Comparison of ENCODE assay signal across 8 cellular contexts in the genomic region with DNA sequence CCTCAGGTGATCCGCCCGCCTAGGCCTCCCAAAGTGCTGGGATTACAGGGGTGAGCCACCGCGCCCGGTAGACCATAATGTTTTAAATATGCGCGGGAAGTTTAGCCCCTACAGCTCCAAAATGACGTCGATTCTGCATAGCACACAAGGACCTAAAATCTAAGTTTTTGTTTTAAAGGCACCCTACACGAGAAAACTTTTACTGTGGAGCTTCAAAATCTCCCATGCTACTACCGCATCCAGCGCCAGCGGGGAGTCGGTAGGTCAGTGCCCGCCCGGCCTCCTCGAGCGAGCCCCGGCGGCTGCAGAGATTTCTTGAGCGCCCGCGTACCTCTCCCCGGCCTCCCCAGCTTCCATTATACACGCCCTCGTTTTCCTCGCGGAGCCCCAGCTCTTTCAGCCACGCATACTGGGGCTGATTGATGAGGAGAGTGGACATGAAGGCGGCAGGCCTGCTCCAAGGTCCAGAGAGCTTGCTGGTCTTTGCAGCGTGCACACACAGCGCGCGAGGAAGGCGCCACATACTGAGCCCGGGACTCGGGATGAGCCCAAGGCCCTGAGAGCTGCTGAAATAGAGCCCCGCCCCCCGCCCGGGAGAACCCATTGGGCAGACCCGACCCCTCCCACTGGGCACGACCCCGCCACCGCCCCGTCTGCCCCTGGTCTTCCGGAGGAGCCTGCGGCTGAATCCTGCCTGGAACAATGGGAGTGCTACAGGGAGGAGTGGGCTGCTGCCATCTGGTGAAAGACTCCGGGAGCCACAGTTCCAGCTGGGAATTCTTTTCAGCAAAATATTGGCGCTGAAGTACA. TPM values are rescaled to one million over a fixed set of nuclear protein-coding genes. Genes with fewer than 3 reads are reported as not detected.
DNase-seq lines count a peak whose midpoint lies in the region; ATAC-seq, FAIRE-seq and TF ChIP-seq lines count a peak whose summit lies in the region.

A gene (minus strand): TSS at position 544 of the 810 bp plus-strand sequence. CDS start 21 bp downstream, at position 523.

- peak within 1 kb of the TSS; percentile 78 for H3K4me2 ChIP-seq in endothelial cell of umbilical vein (ENCODE audit: insufficient read depth, low read length)
- peak within 1 kb of the TSS; percentile 84 for H3K4me2 ChIP-seq in mesenchymal stem cell (ENCODE audit: low read length, poor library complexity, severe bottlenecking)

- intact Hi-C loops in endothelial cell of umbilical vein (cut with micrococcal nuclease) = loop anchor here (1.0 kb wide), 4 partner anchors 51 to 256 kb away; a partner anchor contains a TSS

- H2AFZ ChIP-seq in endothelial cell of umbilical vein (ENCODE audit: low read depth, low read length) (peak within 1 kb of the TSS; percentile 88), mesenchymal stem cell (ENCODE audit: low read depth, low read length) (peak within 1 kb of the TSS; percentile 96)

- dilution Hi-C loops in endothelial cell of umbilical vein (cut with MboI; ENCODE audit: extremely low pct_ligation_motif_present, low sequenced_read_pairs) = no loop called here

- TSS peak; percentile 35 for BruUV-seq in endothelial cell of umbilical vein (replicated peaks; lab: Mats Ljungman, UMichigan)

- under 1% methylated on average over 40 of the region's 49 CpGs for WGBS in mesenchymal stem cell

- H4K20me1 ChIP-seq in endothelial cell of umbilical vein (replicated peaks; ENCODE audit: control insufficient read depth, extremely low read depth, insufficient read depth, low read length) = no peaks in the 10 kb centered on the region

- peak within 1 kb of the TSS; percentile 58 to 82 for H3K4ac ChIP-seq in mesenchymal stem cell (ENCODE audit: low read depth in 1 of 2, low read length in 2 of 2)

- peak within 1 kb of the TSS; percentile 59 for H3K9ac ChIP-seq in endothelial cell of umbilical vein (replicated peaks; ENCODE audit: extremely low read depth, insufficient read depth, low read length)
- peak within 1 kb of the TSS; percentile 87 for H3K9ac ChIP-seq in mesenchymal stem cell (ENCODE audit: low read length)

- H3K36me3 ChIP-seq in endothelial cell of umbilical vein (ENCODE audit: control insufficient read depth in 2 of 2, extremely low read depth in 1 of 2, insufficient read depth in 2 of 2, low read length in 2 of 2) (no peaks in the 10 kb centered on the region), mesenchymal stem cell (ENCODE audit: control insufficient read depth in 1 of 2, insufficient read depth in 2 of 2, low read depth in 1 of 2, low read length in 2 of 2) (peaks cover 13 to 15% of the 10 kb centered on the region in 2 experiments)

- H2BK12ac ChIP-seq in mesenchymal stem cell (ENCODE audit: low read length in 2 of 2) = peak within 1 kb of the TSS in 1 of 2 experiments; percentile 95

- FAIRE-seq in GM18507 (lab: Jason Lieb, UNC) (no peak), endothelial cell of umbilical vein (lab: Jason Lieb, UNC) (peak; percentile 92)

- H2AK5ac ChIP-seq in mesenchymal stem cell (ENCODE audit: low read length, severe bottlenecking) = no peak within 1 kb of the TSS

- peak; percentile 58 to 65 for TF ChIP-seq CTCF in endothelial cell of umbilical vein (IDR thresholded peaks at IDR 0.05; ENCODE audit: extremely low read depth in 1 of 2, insufficient read depth in 1 of 2, low read depth in 1 of 2, low read length in 2 of 2)

- CTCF ChIA-PET in endothelial cell of umbilical vein (lab: Charles Lee) = interaction anchor here (0.8 to 2.0 kb wide), 25 partner anchors 9 to 256 kb away, joined by 3 to 18 read pairs (median 5); a partner anchor contains a TSS

- ATAC-seq in HG02981 (IDR thresholded peaks at IDR 0.05; ENCODE audit: unreplicated experiment) = peak; percentile 82

- peaks cover 17% of the 10 kb centered on the region for H3K79me1 ChIP-seq in mesenchymal stem cell (replicated peaks; ENCODE audit: low read length, poor library complexity, severe bottlenecking)

- peak within 1 kb of the TSS; percentile 91 to 96 for H3K18ac ChIP-seq in mesenchymal stem cell (ENCODE audit: low read depth in 1 of 2, low read length in 2 of 2)

- H3K9me3 ChIP-seq in endothelial cell of umbilical vein (replicated peaks; ENCODE audit: control insufficient read depth, insufficient read depth, low read length) = no peaks in the 10 kb centered on the region
- no peaks in the 10 kb centered on the region for H3K9me3 ChIP-seq in mesenchymal stem cell (ENCODE audit: control insufficient read depth, low read length)

- peak within 1 kb of the TSS; percentile 66 for H4K91ac ChIP-seq in mesenchymal stem cell (ENCODE audit: low read length)

- peak within 1 kb of the TSS in 1 of 2 experiments; percentile 92 for H3K14ac ChIP-seq in mesenchymal stem cell (ENCODE audit: low read length in 2 of 2)

- H3K23ac ChIP-seq in mesenchymal stem cell (ENCODE audit: low read length in 2 of 2) = peak within 1 kb of the TSS in 1 of 2 experiments; percentile 83

- H3K4me3 ChIP-seq in endothelial cell of umbilical vein (replicated peaks in 1 of 3; ENCODE audit: insufficient read depth in 1 of 3, low read depth in 1 of 3, low read length in 3 of 3) = peak within 1 kb of the TSS; percentile 49 to 60 (median 58)
- peak within 1 kb of the TSS; percentile 82 to 86 for H3K4me3 ChIP-seq in mesenchymal stem cell (ENCODE audit: insufficient read depth in 1 of 2, low read depth in 1 of 2, low read length in 2 of 2)

- TF ChIP-seq POLR2A in endothelial cell of umbilical vein (IDR thresholded peaks at IDR 0.05; ENCODE audit: low read depth, low read length) = peak; percentile 94

- H3K4me1 ChIP-seq in endothelial cell of umbilical vein (ENCODE audit: control insufficient read depth, extremely low read depth, insufficient read depth, low read length) = peaks cover 27% of the 10 kb centered on the region
- peaks cover 11% of the 10 kb centered on the region for H3K4me1 ChIP-seq in mesenchymal stem cell (ENCODE audit: control insufficient read depth, insufficient read depth, low read depth, low read length)

- H3K9me1 ChIP-seq in endothelial cell of umbilical vein (replicated peaks; ENCODE audit: control insufficient read depth, extremely low read depth, insufficient read depth, low read length) = no peaks in the 10 kb centered on the region

- DNase-seq in 8988T = peak; percentile 92
- peak; percentile 22 for DNase-seq in GM18507 (ENCODE audit: extremely low spot score, insufficient read length, low read depth)
- DNase-seq in NCI-H510A (lab: John Stamatoyannopoulos, UW) = peak; percentile 83
- peak; percentile 42 for DNase-seq in activated CD8-positive, alpha-beta memory T cell treated with anti-CD3 and anti-CD28 coated beads, Interleukin-2, amount 50 U/mL, for 4 hours
- peak; percentile 96 for DNase-seq in endothelial cell of umbilical vein (ENCODE audit: low read depth, low spot score)
- DNase-seq in mesenchymal stem cell = peak; percentile 94
- peak; percentile 4 for DNase-seq in stimulated activated CD8-positive, alpha-beta memory T cell treated with anti-CD3 and anti-CD28 coated beads, Interleukin-12 subunit alpha, Interleukin-12 subunit beta, amount 100 ng/mL, for 1 hour (ENCODE audit: low read depth)

- H2BK120ac ChIP-seq in mesenchymal stem cell (ENCODE audit: low read depth, low read length) = peak within 1 kb of the TSS; percentile 90

- peak within 1 kb of the TSS; percentile 68 for H3K27ac ChIP-seq in endothelial cell of umbilical vein (ENCODE audit: insufficient read depth, low read depth, low read length)
- peak within 1 kb of the TSS; percentile 96 for H3K27ac ChIP-seq in mesenchymal stem cell (ENCODE audit: low read length, poor library complexity, severe bottlenecking)

- H2BK5ac ChIP-seq in mesenchymal stem cell (ENCODE audit: low read depth, low read length, poor library complexity, severe bottlenecking) = peak within 1 kb of the TSS; percentile 79

- peak within 1 kb of the TSS; percentile 48 for H2BK15ac ChIP-seq in mesenchymal stem cell (ENCODE audit: low read depth, poor library complexity, severe bottlenecking)

- POLR2A ChIA-PET in endothelial cell of umbilical vein (lab: Charles Lee) = interaction anchor here (0.7 kb wide), 2 partner anchors 14 to 45 kb away, joined by 3 to 5 read pairs; no protein-coding TSS in a partner anchor

- peaks cover 2% of the 10 kb centered on the region for H3K79me2 ChIP-seq in endothelial cell of umbilical vein (ENCODE audit: control insufficient read depth, insufficient read depth, low read length)

- H4K8ac ChIP-seq in mesenchymal stem cell (ENCODE audit: low read length) = peak within 1 kb of the TSS; percentile 80

- H3K27me3 ChIP-seq in endothelial cell of umbilical vein (ENCODE audit: control insufficient read depth in 2 of 2, insufficient read depth in 2 of 2, low read length in 2 of 2) (no peaks in the 10 kb centered on the region), mesenchymal stem cell (ENCODE audit: control insufficient read depth in 1 of 2, insufficient read depth in 1 of 2, low read length in 2 of 2) (no peaks in the 10 kb centered on the region)

TF ChIP-seq in endothelial cell of umbilical vein, 7 proteins besides CTCF, POLR2A, EP300 and RAD21:
- TF ChIP-seq FOS (IDR thresholded peaks at IDR 0.05; ENCODE audit: borderline replicate concordance, insufficient read depth, low read length) (no peak), GATA2 (IDR thresholded peaks at IDR 0.05; ENCODE audit: insufficient read depth, insufficient read length, low read depth, low read length) (no peak), JUN (IDR thresholded peaks at IDR 0.05; ENCODE audit: borderline replicate concordance, insufficient read depth, insufficient read length, low read depth) (no peak), POLR2AphosphoS5 (IDR thresholded peaks at IDR 0.05; ENCODE audit: insufficient read depth, low read depth, low read length) (peak; percentile 67), EZH2 (IDR thresholded peaks at IDR 0.05; ENCODE audit: borderline replicate concordance, low read depth, low read length, severe bottlenecking) (no peak)
- TF ChIP-seq, protein P1, sequence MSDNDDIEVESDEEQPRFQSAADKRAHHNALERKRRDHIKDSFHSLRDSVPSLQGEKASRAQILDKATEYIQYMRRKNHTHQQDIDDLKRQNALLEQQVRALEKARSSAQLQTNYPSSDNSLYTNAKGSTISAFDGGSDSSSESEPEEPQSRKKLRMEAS (IDR thresholded peaks at IDR 0.05; ENCODE audit: insufficient read depth, insufficient read length) = no peak

RNA-seq across cellular contexts. Expression of the gene that starts here (rescaled TPM):
- total RNA-seq in endothelial cell of umbilical vein = 75.7 and 103 TPM in 2 replicates
- 30.1 and 43.6 TPM in 2 replicates for polyA plus RNA-seq in endothelial cell of umbilical vein
- polyA plus RNA-seq in endothelial cell of umbilical vein (2011; cell fraction: cytosol; rRNA removed) = 62.3 and 63.8 TPM in 2 replicates
- 51.9 and 72.1 TPM in 2 replicates for polyA plus RNA-seq in endothelial cell of umbilical vein (2011; cell fraction: nucleus; rRNA removed)
- 115 and 118 TPM in 2 replicates for polyA plus RNA-seq in endothelial cell of umbilical vein (2012)
- polyA minus RNA-seq in endothelial cell of umbilical vein = 79.1 and 82.5 TPM in 2 replicates
- polyA minus RNA-seq in endothelial cell of umbilical vein (2011; cell fraction: cytosol; rRNA and poly(A)+ RNA removed) = 30.6 TPM
- 38.9 and 44.6 TPM in 2 replicates for polyA minus RNA-seq in endothelial cell of umbilical vein (2011; cell fraction: nucleus; rRNA and poly(A)+ RNA removed)
- 60.3 TPM for polyA plus RNA-seq in mesenchymal stem cell (2013, experiment 1 of 2)
- polyA plus RNA-seq in mesenchymal stem cell (2013, experiment 2 of 2) = 67.7 TPM

Comparison
In these comparisons a context has a peak if more than half of its experiments do, and no peak if none do; other contexts are left out.
1. Peak in every context shown above with its lines: DNase-seq, ATAC-seq, H3K4me3 ChIP-seq and H3K27ac ChIP-seq.
2. DNase-seq: peak in every context shown above with its lines; median percentile 96 in endothelial cell of umbilical vein; 94 in mesenchymal stem cell; 92 in 8988T; 83 in NCI-H510A; 42 in activated CD8-positive, alpha-beta memory T cell treated with anti-CD3 and anti-CD28 coated beads, Interleukin-2, amount 50 U/mL, for 4 hours; 22 in GM18507; 4 in stimulated activated CD8-positive, alpha-beta memory T cell treated with anti-CD3 and anti-CD28 coated beads, Interleukin-12 subunit alpha, Interleukin-12 subunit beta, amount 100 ng/mL, for 1 hour.